31 cellular contexts compared by ENCODE assay signal in genomic region chr11:37343279-37343678, GRCh38.
"Had no signal": no experiment of that assay in that cellular context is flagged by ENCODE, and none has a peak within 500 bp of the region (broad histone marks: within the 10 kb centered on the region; RNA-seq: fewer than 3 reads in every experiment).

No MANE protein-coding gene starts in this region.

- DNase-seq: activated B cell treated with CpG ODN at 0.5 μM for 24 hours; activated CD4-positive, alpha-beta memory T cell treated with anti-CD3 and anti-CD28 coated beads, Interleukin-2, amount 10 ng/mL, durations not matched to agents 7 days and 5 days; activated CD4-positive, alpha-beta T cell treated with anti-CD3 and anti-CD28 coated beads for 36 hours; activated CD4-positive, alpha-beta T cell treated with anti-CD3 and anti-CD28 coated beads for 48 hours; activated CD4-positive, alpha-beta T cell treated with anti-CD3 and anti-CD28 coated beads, Interleukin-2, amount 10 ng/mL, durations not matched to agents 7 days and 5 days; activated CD4-positive, alpha-beta T cell treated with anti-CD3 and anti-CD28 coated beads, Interleukin-2, amount 50 U/mL, for 48 hours; activated CD4-positive, CD25-positive, alpha-beta regulatory T cell treated with anti-CD3 and anti-CD28 coated beads, Interleukin-2, amount 50 U/mL, for 72 hours; activated CD8-positive, alpha-beta memory T cell treated with anti-CD3 and anti-CD28 coated beads for 24 hours; activated CD8-positive, alpha-beta memory T cell treated with anti-CD3 and anti-CD28 coated beads, Interleukin-2, amount 10 ng/mL, durations not matched to agents 7 days and 5 days; activated CD8-positive, alpha-beta memory T cell treated with anti-CD3 and anti-CD28 coated beads, Interleukin-2, amount 50 U/mL, for 48 hours; activated CD8-positive, alpha-beta T cell treated with anti-CD3 and anti-CD28 coated beads, Interleukin-2, amount 10 ng/mL, durations not matched to agents 7 days and 5 days; activated effector memory CD4-positive, alpha-beta T cell treated with Interleukin-2 at 50 U/mL for 16 hours; activated gamma-delta T cell; activated naive CD4-positive, alpha-beta T cell treated with anti-CD3 and anti-CD28 coated beads, Interleukin-2, amount 10 ng/mL, durations not matched to agents 7 days and 5 days; activated naive CD4-positive, alpha-beta T cell treated with Interleukin-2 at 50 U/mL for 16 hours; activated naive CD8-positive, alpha-beta T cell treated with anti-CD3 and anti-CD28 coated beads, Interleukin-2, amount 10 ng/mL, durations not matched to agents 7 days and 5 days; activated naive CD8-positive, alpha-beta T cell treated with anti-CD3 and anti-CD28 coated beads, Interleukin-2, amount 50 U/mL, for 24 hours; activated T-cell treated with anti-CD3 and anti-CD28 coated beads, Interleukin-2, amount 50 U/mL, for 24 hours; activated T-cell treated with anti-CD3 and anti-CD28 coated beads, Interleukin-2, amount 50 U/mL, for 48 hours; amniotic stem cell; aorta; body of pancreas; brain microvascular endothelial cell; central memory CD4-positive, alpha-beta T cell; T-helper 1 cell; T-helper 2 cell; T-helper 9 cell had no signal

- FAIRE-seq: astrocyte, TTC549 had no signal

- H3K27me3 ChIP-seq: body of pancreas, brain microvascular endothelial cell, breast epithelium had no signal

- H3K4me3 ChIP-seq: body of pancreas, breast epithelium had no signal

- H3K9me3 ChIP-seq: body of pancreas, breast epithelium had no signal

- H3K27ac ChIP-seq: body of pancreas, brain microvascular endothelial cell, breast epithelium, VCaP had no signal

- H3K36me3 ChIP-seq: brain microvascular endothelial cell, breast epithelium had no signal
